1 cellular context compared by ENCODE assay signal in the genomic region with DNA sequence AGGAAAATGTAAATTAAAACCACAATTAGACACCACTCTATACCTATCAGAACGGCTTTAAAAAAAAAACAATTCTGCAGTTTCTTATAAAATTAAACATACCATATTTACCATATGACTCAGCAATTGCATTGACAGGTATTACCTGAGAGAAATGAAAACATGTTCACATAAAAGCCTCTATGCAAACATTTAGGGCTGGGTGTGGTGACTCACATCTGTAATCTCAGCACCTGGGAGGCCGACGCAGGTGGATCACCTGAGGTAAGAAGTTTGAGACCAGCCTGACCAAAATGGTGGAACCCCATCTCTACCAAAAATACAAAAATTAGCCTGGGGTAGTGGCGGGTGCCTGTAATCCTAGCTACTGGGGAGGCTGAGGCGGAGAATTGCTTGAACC.
TF ChIP-seq lines count a peak whose summit lies in the region.

No MANE protein-coding gene starts in this region.

TF ChIP-seq in WTC11, 78 proteins besides CTCF, POLR2A, EP300 and RAD21 (continued from another document):
- no peak for TF ChIP-seq NR3C1 (CRISPR knock-in tag; conservative IDR thresholded peaks at IDR 0.05; ENCODE audit: low read depth)
- TF ChIP-seq, protein P1, sequence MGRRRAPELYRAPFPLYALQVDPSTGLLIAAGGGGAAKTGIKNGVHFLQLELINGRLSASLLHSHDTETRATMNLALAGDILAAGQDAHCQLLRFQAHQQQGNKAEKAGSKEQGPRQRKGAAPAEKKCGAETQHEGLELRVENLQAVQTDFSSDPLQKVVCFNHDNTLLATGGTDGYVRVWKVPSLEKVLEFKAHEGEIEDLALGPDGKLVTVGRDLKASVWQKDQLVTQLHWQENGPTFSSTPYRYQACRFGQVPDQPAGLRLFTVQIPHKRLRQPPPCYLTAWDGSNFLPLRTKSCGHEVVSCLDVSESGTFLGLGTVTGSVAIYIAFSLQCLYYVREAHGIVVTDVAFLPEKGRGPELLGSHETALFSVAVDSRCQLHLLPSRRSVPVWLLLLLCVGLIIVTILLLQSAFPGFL (CRISPR knock-in tag; IDR thresholded peaks at IDR 0.05; ENCODE audit: borderline replicate concordance) = no peak
TF ChIP-seq in WTC11: peak in this region for 0.
